ENCODE assay signal across 29 cellular contexts in genomic region chr22:47769652-47770051, GRCh38.
"Had no signal": no experiment of that assay in that cellular context is flagged by ENCODE, and none has a peak within 500 bp of the region (broad histone marks: within the 10 kb centered on the region; RNA-seq: fewer than 3 reads in every experiment).

No MANE protein-coding gene starts in this region.

- FAIRE-seq: small intestine had no signal

- H3K4me3 Mint-ChIP-seq: naive thymus-derived CD4-positive, alpha-beta T cell; natural killer cell; nephron; neural progenitor cell; stimulated activated effector memory CD8-positive, alpha-beta T cell treated with anti-CD3 and anti-CD28 coated beads, Interleukin-12 subunit alpha, Interleukin-12 subunit beta, amount 100 ng/mL, for 72 hours; stimulated activated naive B cell treated with anti-CD40 and anti-IgM and Interleukin-4, amounts not matched to agents 10 μg/mL and 1 μg/mL and 100 μg/mL, for 72 hours; stimulated activated naive CD8-positive, alpha-beta T cell treated with anti-CD3 and anti-CD28 coated beads, Interleukin-15, Interleukin-2, amounts not matched to agents 100 ng/mL and 50 ng/mL, for 24 hours; type B pancreatic cell had no signal

- H3K27me3 Mint-ChIP-seq: progenitor cell of endocrine pancreas, type B pancreatic cell had no signal

- H3K9ac ChIP-seq: neural progenitor cell, parathyroid adenoma had no signal

- H3K4me3 ChIP-seq: neural progenitor cell, ovary, psoas muscle, right lobe of liver, sigmoid colon, stomach, thoracic aorta, thyroid gland, tibial nerve, upper lobe of right lung, uterus had no signal

- H3K9me3 Mint-ChIP-seq: natural killer cell; neural progenitor cell; stimulated activated effector memory CD8-positive, alpha-beta T cell treated with anti-CD3 and anti-CD28 coated beads, Interleukin-12 subunit alpha, Interleukin-12 subunit beta, amount 100 ng/mL, for 72 hours; stimulated activated naive CD8-positive, alpha-beta T cell treated with anti-CD3 and anti-CD28 coated beads, Interleukin-15, Interleukin-2, amounts not matched to agents 100 ng/mL and 50 ng/mL, for 24 hours; type B pancreatic cell had no signal

- H3K36me3 ChIP-seq: neural progenitor cell, neutrophil, ovary, right lobe of liver, sigmoid colon, stomach, thoracic aorta, thyroid gland, tibial nerve, upper lobe of right lung, uterus had no signal

- H2AFZ ChIP-seq: neural progenitor cell, parathyroid adenoma had no signal

- H3K36me3 Mint-ChIP-seq: natural killer cell; neural progenitor cell; stimulated activated effector memory CD8-positive, alpha-beta T cell treated with anti-CD3 and anti-CD28 coated beads, Interleukin-12 subunit alpha, Interleukin-12 subunit beta, amount 100 ng/mL, for 72 hours; stimulated activated naive B cell treated with anti-CD40 and anti-IgM and Interleukin-4, amounts not matched to agents 10 μg/mL and 1 μg/mL and 100 μg/mL, for 72 hours; type B pancreatic cell had no signal

- H3K4me1 Mint-ChIP-seq: naive thymus-derived CD4-positive, alpha-beta T cell; natural killer cell; nephron; stimulated activated effector memory CD8-positive, alpha-beta T cell treated with anti-CD3 and anti-CD28 coated beads, Interleukin-12 subunit alpha, Interleukin-12 subunit beta, amount 100 ng/mL, for 72 hours; stimulated activated naive B cell treated with anti-CD40 and anti-IgM and Interleukin-4, amounts not matched to agents 10 μg/mL and 1 μg/mL and 100 μg/mL, for 72 hours had no signal

- H3K27ac ChIP-seq: neural progenitor cell, neutrophil, ovary, parathyroid adenoma, psoas muscle, right lobe of liver, sigmoid colon, stomach, thoracic aorta, thyroid gland, tibial nerve, upper lobe of right lung, uterus had no signal

- H3K4me2 ChIP-seq: neural progenitor cell had no signal

- H3K79me2 ChIP-seq: parathyroid adenoma had no signal

- H3K27me3 ChIP-seq: neural progenitor cell, neutrophil, ovary, right lobe of liver, sigmoid colon, thyroid gland, tibial nerve, uterus had no signal

- H3K9me3 ChIP-seq: neutrophil, ovary, psoas muscle, right lobe of liver, sigmoid colon, stomach, thoracic aorta, thyroid gland, tibial nerve, upper lobe of right lung, uterus had no signal

- H3K4me1 ChIP-seq: neural progenitor cell, parathyroid adenoma, psoas muscle, right lobe of liver, sigmoid colon, stomach, thyroid gland, tibial nerve, upper lobe of right lung, uterus had no signal

- DNase-seq: naive thymus-derived CD4-positive, alpha-beta T cell; natural killer cell; nucleus accumbens; ovary; psoas muscle; right cardiac atrium; right lobe of liver; sigmoid colon; small intestine; stimulated activated CD4-positive, alpha-beta T cell treated with anti-CD3 and anti-CD28 coated beads, Interleukin-15, amount 100 ng/mL, for 24 hours; stimulated activated CD4-positive, alpha-beta T cell treated with anti-CD3 and anti-CD28 coated beads, Interleukin-2, amount 100 ng/mL, for 24 hours; stimulated activated CD4-positive, alpha-beta T cell treated with anti-CD3 and anti-CD28 coated beads, Interleukin-2, amount 100 ng/mL, for 48 hours; stimulated activated CD4-positive, alpha-beta T cell treated with anti-CD3 and anti-CD28 coated beads, Interleukin-4, amount 100 ng/mL, for 24 hours; stimulated activated naive B cell treated with anti-CD40 and anti-IgM and Interleukin-4, amounts not matched to agents 10 μg/mL and 1 μg/mL and 100 μg/mL, for 72 hours; stimulated activated naive CD4-positive, alpha-beta T cell treated with Interleukin-2 at 50 U/mL for 16 hours; stomach; thyroid gland; upper lobe of right lung; uterus had no signal

- H3K27ac Mint-ChIP-seq: naive thymus-derived CD4-positive, alpha-beta T cell; natural killer cell; nephron; neural progenitor cell; progenitor cell of endocrine pancreas; stimulated activated effector memory CD8-positive, alpha-beta T cell treated with anti-CD3 and anti-CD28 coated beads, Interleukin-12 subunit alpha, Interleukin-12 subunit beta, amount 100 ng/mL, for 72 hours; stimulated activated naive B cell treated with anti-CD40 and anti-IgM and Interleukin-4, amounts not matched to agents 10 μg/mL and 1 μg/mL and 100 μg/mL, for 72 hours; stimulated activated naive CD8-positive, alpha-beta T cell treated with anti-CD3 and anti-CD28 coated beads, Interleukin-15, Interleukin-2, amounts not matched to agents 100 ng/mL and 50 ng/mL, for 24 hours; type B pancreatic cell had no signal
